In the genomic region with DNA sequence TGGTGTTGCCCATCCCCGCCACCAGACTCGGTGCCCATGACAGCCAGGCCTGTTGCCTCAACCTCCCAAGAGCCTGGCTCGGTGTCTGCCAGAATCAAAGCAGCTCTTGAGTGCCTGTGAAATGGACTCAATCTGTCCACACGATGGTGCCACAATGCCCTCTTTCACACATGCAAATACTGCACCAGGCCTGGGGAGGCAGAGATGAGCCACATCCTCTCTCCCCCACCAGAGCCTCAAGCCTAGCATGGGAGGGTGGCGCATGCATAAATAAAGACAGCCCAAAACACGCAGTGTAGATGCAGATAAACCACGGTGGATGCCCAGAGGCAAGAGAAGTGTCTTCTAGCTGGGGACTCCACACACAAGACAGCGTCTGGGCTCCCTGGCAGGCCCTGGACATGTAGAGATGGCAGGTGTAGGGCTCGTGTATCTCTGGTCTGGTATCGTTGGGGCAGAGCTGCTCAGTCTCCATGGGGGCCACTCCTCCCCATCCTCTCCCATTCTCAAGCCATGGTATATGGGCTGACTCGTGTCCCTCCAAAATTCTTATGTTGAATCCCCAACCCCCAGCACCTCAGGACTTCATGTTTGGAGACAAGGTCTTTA, we compare ENCODE assay signal across 10 cellular contexts.
DNase-seq lines count a peak whose midpoint lies in the region; ATAC-seq and TF ChIP-seq lines count a peak whose summit lies in the region.
"Had no signal": no experiment of that assay in that cellular context is flagged by ENCODE, and none has a peak within 500 bp of the region (broad histone marks: within the 10 kb centered on the region; RNA-seq: fewer than 3 reads in every experiment).

No MANE protein-coding gene starts in this region.

- H3K79me1 ChIP-seq in IMR-90 (ENCODE audit: low read depth in 1 of 2, low read length in 2 of 2) = no peaks in the 10 kb centered on the region

- BruUV-seq in IMR-90 (replicated peaks; lab: Mats Ljungman, UMichigan) = no TSS peak

- H4K20me1 ChIP-seq in IMR-90 (ENCODE audit: insufficient read depth, low read length) = no peaks in the 10 kb centered on the region

- H2AK5ac ChIP-seq in IMR-90 (ENCODE audit: low read depth, low read length) = no peak overlapping the region

- H2AFZ ChIP-seq in IMR-90 (replicated peaks; ENCODE audit: low read length, poor library complexity) = peak overlapping the region; percentile 39

- H3K4me3 ChIP-seq in IMR-90 (ENCODE audit: insufficient read depth, low read depth, low read length) = no peak overlapping the region
- no peak overlapping the region for H3K4me3 ChIP-seq in psoas muscle

- H3K9me1 ChIP-seq in IMR-90 (ENCODE audit: insufficient read depth, low read length) = no peaks in the 10 kb centered on the region

- H2BK120ac ChIP-seq in IMR-90 (ENCODE audit: low read depth, low read length) = no peak overlapping the region

- H3K4me1 ChIP-seq in IMR-90 (ENCODE audit: control insufficient read depth, insufficient read depth, low read length) = no peaks in the 10 kb centered on the region
- H3K4me1 ChIP-seq in psoas muscle = no peaks in the 10 kb centered on the region

- ATAC-seq in IMR-90 (ENCODE audit: low read depth) (no peak), psoas muscle (no peak)

- no peak overlapping the region for H3K4me2 ChIP-seq in IMR-90 (ENCODE audit: low read depth, low read length)

- H4K5ac ChIP-seq in IMR-90 (ENCODE audit: low read depth, low read length) = no peak overlapping the region

- intact Hi-C loops in IMR-90 (cut with micrococcal nuclease) = no loop called here
- intact Hi-C loops in psoas muscle (cut with DNase I) = no loop called here

- TF ChIP-seq CTCF in GM20000 (IDR thresholded peaks at IDR 0.05; ENCODE audit: extremely low read depth, missing control alignments) = peak; percentile 54
- no peak for TF ChIP-seq CTCF in IMR-90 (conservative IDR thresholded peaks at IDR 0.05; ENCODE audit: low read depth, low read length)
- TF ChIP-seq CTCF in psoas muscle (IDR thresholded peaks at IDR 0.05) = no peak

- in situ Hi-C loops in IMR-90 (cut with MboI; ENCODE audit: low sequenced_read_pairs) = loop anchor here (25.0 kb wide), 1 partner anchor 97 kb away; no protein-coding TSS in a partner anchor

- no peak overlapping the region for H3K9ac ChIP-seq in IMR-90 (ENCODE audit: low read depth, low read length)

- no peak overlapping the region for H2BK15ac ChIP-seq in IMR-90 (ENCODE audit: low read depth, low read length)

- H2BK20ac ChIP-seq in IMR-90 (ENCODE audit: low read depth, low read length) = no peak overlapping the region

- no peak overlapping the region for H3K23ac ChIP-seq in IMR-90 (ENCODE audit: low read depth, low read length)

- H3K14ac ChIP-seq in IMR-90 (replicated peaks; ENCODE audit: low read depth, low read length) = no peak overlapping the region

- POLR2A ChIA-PET in IMR-90 (lab: Charles Lee; ENCODE audit: unreplicated experiment) = no interaction called here

- dilution Hi-C loops in IMR-90 (cut with HindIII; ENCODE audit: low sequenced_read_pairs, unreplicated experiment) = no loop called here

- no peak overlapping the region for H4K8ac ChIP-seq in IMR-90 (ENCODE audit: low read depth in 2 of 2, low read length in 2 of 2)

- no peak overlapping the region for H3K18ac ChIP-seq in IMR-90 (ENCODE audit: low read depth, low read length)

- H3K36me3 ChIP-seq in IMR-90 (ENCODE audit: control insufficient read depth, insufficient read depth, low read length) (no peaks in the 10 kb centered on the region), psoas muscle (ENCODE audit: insufficient read depth in 1 of 2, low read depth in 1 of 2) (no peaks in the 10 kb centered on the region)

- H2AK9ac ChIP-seq in IMR-90 (replicated peaks; ENCODE audit: low read depth, low read length, poor library complexity) = no peak overlapping the region

- CTCF ChIA-PET in IMR-90 (lab: Yijun Ruan, JAX) = no interaction called here

- peaks cover 4% of the 10 kb centered on the region; the same call in 1 of the 2 replicates for H3K9me3 ChIP-seq in IMR-90 (ENCODE audit: control insufficient read depth, insufficient read depth, low read length)
- no peaks in the 10 kb centered on the region for H3K9me3 ChIP-seq in psoas muscle

- no peak for TF ChIP-seq POLR2A in IMR-90 (IDR thresholded peaks at IDR 0.05; ENCODE audit: low read depth, low read length)

- no peak overlapping the region for H4K91ac ChIP-seq in IMR-90 (ENCODE audit: insufficient read depth, low read depth, low read length)

- WGBS in IMR-90 (ENCODE audit: extremely low coverage in 2 of 2, insufficient read length in 1 of 2), 2 experiments = no CpG with 5 or more reads among the region's 11 CpGs
- WGBS in psoas muscle, 3 donors = 75 to 85% (median 76%) methylated on average over 11 of the region's 11 CpGs

- H3K56ac ChIP-seq in IMR-90 (ENCODE audit: extremely low read depth, insufficient read depth, low read length) = no peak overlapping the region

- H2BK5ac ChIP-seq in IMR-90 (ENCODE audit: low read depth, low read length, poor library complexity, severe bottlenecking) = no peak overlapping the region

- no peaks in the 10 kb centered on the region for H3K27me3 ChIP-seq in IMR-90 (ENCODE audit: control insufficient read depth, insufficient read depth, low read length)
- H3K27me3 ChIP-seq in psoas muscle (ENCODE audit: insufficient read depth in 3 of 3, low read length in 2 of 3) = peaks cover 0 to 5% (median 0%) of the 10 kb centered on the region in 3 donors

- DNase-seq in DMS53 treated with DMSO at 0.1 percent for 48 hours (lab: John Stamatoyannopoulos, UW; ENCODE audit: unreplicated experiment) (peak; percentile 6), GM20000 (ENCODE audit: low spot score) (peak; percentile 73), IMR-90 (no peak), psoas muscle (no peak), retina (no peak), DMS79 treated with DMSO at 0.1 percent for 48 hours (lab: John Stamatoyannopoulos, UW) (no peak)
- peak; percentile 49 for DNase-seq in activated CD8-positive, alpha-beta memory T cell treated with anti-CD3 and anti-CD28 coated beads, Interleukin-2, amount 50 U/mL, for 4 hours
- peak in 2 of 3 experiments; percentile 9 to 12 for DNase-seq in stimulated activated CD4-positive, alpha-beta T cell treated with anti-CD3 and anti-CD28 coated beads, TNF-alpha, amount 100 ng/mL, for 24 hours (ENCODE audit: low read depth in 3 of 3)

- H3K4ac ChIP-seq in IMR-90 (ENCODE audit: low read depth, low read length) = no peak overlapping the region

- no peak for TF ChIP-seq RAD21 in IMR-90 (IDR thresholded peaks at IDR 0.05; ENCODE audit: low read length)

- H3K27ac ChIP-seq in IMR-90 (ENCODE audit: insufficient read depth, low read length) = no peak overlapping the region
- H3K27ac ChIP-seq in psoas muscle = no peak overlapping the region
- H3K27ac ChIP-seq: epithelial cell of prostate, HL-60 had no signal

TF ChIP-seq in IMR-90, 13 proteins besides CTCF, POLR2A, EP300 and RAD21:
- TF ChIP-seq CEBPB (IDR thresholded peaks at IDR 0.05; ENCODE audit: low read depth, low read length) = no peak
- no peak for TF ChIP-seq NFE2L2 (IDR thresholded peaks at IDR 0.05; ENCODE audit: low read depth, low read length)
- TF ChIP-seq BHLHE40 (IDR thresholded peaks at IDR 0.05; ENCODE audit: low read depth, low read length) = no peak
- TF ChIP-seq, protein P1, sequence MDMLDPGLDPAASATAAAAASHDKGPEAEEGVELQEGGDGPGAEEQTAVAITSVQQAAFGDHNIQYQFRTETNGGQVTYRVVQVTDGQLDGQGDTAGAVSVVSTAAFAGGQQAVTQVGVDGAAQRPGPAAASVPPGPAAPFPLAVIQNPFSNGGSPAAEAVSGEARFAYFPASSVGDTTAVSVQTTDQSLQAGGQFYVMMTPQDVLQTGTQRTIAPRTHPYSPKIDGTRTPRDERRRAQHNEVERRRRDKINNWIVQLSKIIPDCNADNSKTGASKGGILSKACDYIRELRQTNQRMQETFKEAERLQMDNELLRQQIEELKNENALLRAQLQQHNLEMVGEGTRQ (IDR thresholded peaks at IDR 0.05; ENCODE audit: low read depth, low read length) = no peak
- TF ChIP-seq MXI1 (IDR thresholded peaks at IDR 0.05; ENCODE audit: borderline replicate concordance, low read depth, low read length) = no peak
- TF ChIP-seq SMC3 (IDR thresholded peaks at IDR 0.05; ENCODE audit: low read depth, low read length) = no peak
- TF ChIP-seq MAZ (IDR thresholded peaks at IDR 0.05; ENCODE audit: borderline replicate concordance, low read depth, low read length) = no peak
- TF ChIP-seq CHD1 (IDR thresholded peaks at IDR 0.05; ENCODE audit: low read depth, low read length) = no peak
- no peak for TF ChIP-seq MAFK (IDR thresholded peaks at IDR 0.05; ENCODE audit: low read depth, low read length)
- no peak for TF ChIP-seq FOS (IDR thresholded peaks at IDR 0.05; ENCODE audit: low read depth, low read length)
- TF ChIP-seq, protein P2, sequence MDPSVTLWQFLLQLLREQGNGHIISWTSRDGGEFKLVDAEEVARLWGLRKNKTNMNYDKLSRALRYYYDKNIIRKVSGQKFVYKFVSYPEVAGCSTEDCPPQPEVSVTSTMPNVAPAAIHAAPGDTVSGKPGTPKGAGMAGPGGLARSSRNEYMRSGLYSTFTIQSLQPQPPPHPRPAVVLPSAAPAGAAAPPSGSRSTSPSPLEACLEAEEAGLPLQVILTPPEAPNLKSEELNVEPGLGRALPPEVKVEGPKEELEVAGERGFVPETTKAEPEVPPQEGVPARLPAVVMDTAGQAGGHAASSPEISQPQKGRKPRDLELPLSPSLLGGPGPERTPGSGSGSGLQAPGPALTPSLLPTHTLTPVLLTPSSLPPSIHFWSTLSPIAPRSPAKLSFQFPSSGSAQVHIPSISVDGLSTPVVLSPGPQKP (IDR thresholded peaks at IDR 0.05; ENCODE audit: borderline replicate concordance, low read depth, low read length) = no peak
- TF ChIP-seq RFX5 (IDR thresholded peaks at IDR 0.05; ENCODE audit: low read depth, low read length) = no peak
- TF ChIP-seq RCOR1 (IDR thresholded peaks at IDR 0.05; ENCODE audit: insufficient replicate concordance, low read length) = no peak

Comparison
In these comparisons a context has a peak if more than half of its experiments do, and no peak if none do; other contexts are left out.
1. DNase-seq: peak in DMS53 treated with DMSO at 0.1 percent for 48 hours (single experiment), GM20000 (single experiment), activated CD8-positive, alpha-beta memory T cell treated with anti-CD3 and anti-CD28 coated beads, Interleukin-2, amount 50 U/mL, for 4 hours (single experiment) and stimulated activated CD4-positive, alpha-beta T cell treated with anti-CD3 and anti-CD28 coated beads, TNF-alpha, amount 100 ng/mL, for 24 hours (2 of 3); none in IMR-90 (single experiment), psoas muscle (0 of 2), retina (single experiment) and DMS79 treated with DMSO at 0.1 percent for 48 hours (single experiment).